1 cellular context compared by ENCODE assay signal in genomic region chr16:85349413-85350145, GRCh38.
TF ChIP-seq lines count a peak whose summit lies in the region.

No MANE protein-coding gene starts in this region.

TF ChIP-seq in HepG2, 621 proteins besides CTCF, POLR2A, EP300 and RAD21 (continued from another document):
- no peak for TF ChIP-seq GRHL1 (CRISPR knock-in tag; conservative IDR thresholded peaks at IDR 0.05)
- no peak for TF ChIP-seq ZNF253 (CRISPR knock-in tag; IDR thresholded peaks at IDR 0.05; ENCODE audit: borderline replicate concordance)
- TF ChIP-seq MLLT10 (CRISPR knock-in tag; IDR thresholded peaks at IDR 0.05) = no peak
- no peak for TF ChIP-seq ZNF678 (CRISPR knock-in tag; IDR thresholded peaks at IDR 0.05)
- no peak for TF ChIP-seq ZSCAN12 (CRISPR knock-in tag; IDR thresholded peaks at IDR 0.05)
- TF ChIP-seq NONO (IDR thresholded peaks at IDR 0.05) = no peak
- no peak for TF ChIP-seq NONO (CRISPR knock-in tag; conservative IDR thresholded peaks at IDR 0.05)
- no peak for TF ChIP-seq ZKSCAN5 (CRISPR knock-in tag; IDR thresholded peaks at IDR 0.05)
- no peak for TF ChIP-seq ZNF784 (CRISPR knock-in tag; IDR thresholded peaks at IDR 0.05; ENCODE audit: borderline replicate concordance)
- no peak for TF ChIP-seq AGO2 (optimal IDR thresholded peaks at IDR 0.05; ENCODE audit: low read depth, low read length)
- TF ChIP-seq ZMAT3 (CRISPR knock-in tag; conservative IDR thresholded peaks at IDR 0.05) = no peak
- no peak for TF ChIP-seq NRL (CRISPR knock-in tag; IDR thresholded peaks at IDR 0.05; ENCODE audit: borderline replicate concordance)
- TF ChIP-seq ZNF644 (CRISPR knock-in tag; IDR thresholded peaks at IDR 0.05; ENCODE audit: low read depth) = no peak
TF ChIP-seq in HepG2: peak in this region for 0.
